Comparison of ENCODE assay signal across 29 cellular contexts in the genomic region with DNA sequence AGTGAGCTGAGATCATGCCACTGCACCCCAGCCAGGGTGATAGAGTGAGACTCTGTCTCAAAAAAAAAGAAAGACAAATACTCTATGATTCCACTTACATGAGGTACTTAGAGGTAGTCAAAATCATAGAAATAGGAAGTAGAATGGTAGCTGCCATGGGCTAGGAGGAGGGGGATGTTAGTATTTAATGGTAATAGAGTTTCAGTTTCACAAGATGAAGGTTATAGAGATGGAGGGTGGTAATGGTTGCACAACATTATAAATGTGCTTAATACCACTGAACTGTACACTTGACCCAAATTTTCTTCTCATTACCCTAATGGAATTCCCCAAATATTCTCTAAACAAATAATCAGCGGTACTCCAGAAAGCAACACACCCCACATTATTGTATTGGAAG. TPM values are rescaled to one million over a fixed set of nuclear protein-coding genes. Genes with fewer than 3 reads are reported as not detected.
DNase-seq lines count a peak whose midpoint lies in the region; ATAC-seq, FAIRE-seq and TF ChIP-seq lines count a peak whose summit lies in the region.
"Had no signal": no experiment of that assay in that cellular context is flagged by ENCODE, and none has a peak within 500 bp of the region (broad histone marks: within the 10 kb centered on the region; RNA-seq: fewer than 3 reads in every experiment).

No MANE protein-coding gene starts in this region.

- no peak overlapping the region for H2AFZ ChIP-seq in K562 (ENCODE audit: low read depth, low read length)

- FAIRE-seq in K562 (lab: Jason Lieb, UNC): no peak
- FAIRE-seq: islet of Langerhans had no signal

- no peak for TF ChIP-seq POLR2A in K562 (conservative IDR thresholded peaks at IDR 0.05)

- TF ChIP-seq EP300 in K562 (IDR thresholded peaks at IDR 0.05; ENCODE audit: low read length): no peak

- H3K27me3 ChIP-seq in K562 (ENCODE audit: control insufficient read depth in 2 of 2, insufficient read depth in 2 of 2, low read length in 2 of 2): no peaks in the 10 kb centered on the region
- H3K27me3 ChIP-seq: BE2C, gastroesophageal sphincter, MG63, vagina had no signal

- intact Hi-C loops in K562 (cut with micrococcal nuclease): no loop called here

- H3K9me3 Mint-ChIP-seq in activated naive CD8-positive, alpha-beta T cell treated with anti-CD3 and anti-CD28 coated beads, Interleukin-2, amount 50 U/mL, for 24 hours: peaks cover 8% of the 10 kb centered on the region
- no peaks in the 10 kb centered on the region for H3K9me3 Mint-ChIP-seq in activated naive CD8-positive, alpha-beta T cell treated with anti-CD3 and anti-CD28 coated beads for 36 hours
- H3K9me3 Mint-ChIP-seq: stimulated activated naive CD8-positive, alpha-beta T cell treated with anti-CD3 and anti-CD28 coated beads, Interleukin-15, amount 100 ng/mL, for 72 hours had no signal

- in situ Hi-C loops in K562 (cut with MboI): no loop called here

- peaks cover 85% of the 10 kb centered on the region for H3K36me3 ChIP-seq in K562 (ENCODE audit: control insufficient read depth, insufficient read depth, low read length)

- BruUV-seq in K562 (replicated peaks; lab: Mats Ljungman, UMichigan): TSS peak; percentile 11

- POLR2A ChIA-PET in K562 (lab: Yijun Ruan, JAX): interaction anchor here (0.6 to 1.5 kb wide), 2 partner anchors 16 to 69 kb away, joined by 3 read pairs; no protein-coding TSS in a partner anchor

- H3K4me3 Mint-ChIP-seq in activated naive CD8-positive, alpha-beta T cell treated with anti-CD3 and anti-CD28 coated beads, Interleukin-2, amount 50 U/mL, for 24 hours: no peak overlapping the region
- no peak overlapping the region for H3K4me3 Mint-ChIP-seq in activated naive CD8-positive, alpha-beta T cell treated with anti-CD3 and anti-CD28 coated beads for 36 hours
- H3K4me3 Mint-ChIP-seq: activated CD4-positive, alpha-beta memory T cell treated with anti-CD3 and anti-CD28 coated beads for 36 hours; brain; mesothelial cell of epicardium; stimulated activated naive CD8-positive, alpha-beta T cell treated with anti-CD3 and anti-CD28 coated beads, Interleukin-15, amount 100 ng/mL, for 72 hours had no signal

- H3K4me1 Mint-ChIP-seq in activated naive CD8-positive, alpha-beta T cell treated with anti-CD3 and anti-CD28 coated beads, Interleukin-2, amount 50 U/mL, for 24 hours: peaks cover 5% of the 10 kb centered on the region
- H3K4me1 Mint-ChIP-seq in activated naive CD8-positive, alpha-beta T cell treated with anti-CD3 and anti-CD28 coated beads for 36 hours: peaks cover 10% of the 10 kb centered on the region
- H3K4me1 Mint-ChIP-seq: brain had no signal

- peaks cover 38% of the 10 kb centered on the region for H3K79me2 ChIP-seq in K562 (ENCODE audit: control insufficient read depth, insufficient read depth, low read length)

- TF ChIP-seq RAD21 in K562 (CRISPR knock-in tag; conservative IDR thresholded peaks at IDR 0.05 in 1 of 2, IDR thresholded peaks at IDR 0.05 in 1 of 2): no peak

- peak overlapping the region; percentile 13 for H3K27ac Mint-ChIP-seq in activated naive CD8-positive, alpha-beta T cell treated with anti-CD3 and anti-CD28 coated beads, Interleukin-2, amount 50 U/mL, for 24 hours
- no peak overlapping the region for H3K27ac Mint-ChIP-seq in activated naive CD8-positive, alpha-beta T cell treated with anti-CD3 and anti-CD28 coated beads for 36 hours
- H3K27ac Mint-ChIP-seq: activated CD4-positive, alpha-beta memory T cell treated with anti-CD3 and anti-CD28 coated beads for 36 hours; mesothelial cell of epicardium; stimulated activated naive CD8-positive, alpha-beta T cell treated with anti-CD3 and anti-CD28 coated beads, Interleukin-15, amount 100 ng/mL, for 72 hours had no signal

- H3K9ac ChIP-seq in K562 (ENCODE audit: insufficient read depth in 1 of 2, low read depth in 2 of 2, low read length in 2 of 2): no peak overlapping the region

- peaks cover 44% of the 10 kb centered on the region for H3K36me3 Mint-ChIP-seq in activated naive CD8-positive, alpha-beta T cell treated with anti-CD3 and anti-CD28 coated beads, Interleukin-2, amount 50 U/mL, for 24 hours (ENCODE audit: low read depth)
- peaks cover 44% of the 10 kb centered on the region for H3K36me3 Mint-ChIP-seq in activated naive CD8-positive, alpha-beta T cell treated with anti-CD3 and anti-CD28 coated beads for 36 hours

- no peak for DNase-seq in activated naive CD8-positive, alpha-beta T cell treated with anti-CD3 and anti-CD28 coated beads, Interleukin-2, amount 50 U/mL, for 24 hours
- DNase-seq in activated naive CD8-positive, alpha-beta T cell treated with anti-CD3 and anti-CD28 coated beads for 36 hours: no peak
- DNase-seq in NOMO-1 (lab: John Stamatoyannopoulos, UW; ENCODE audit: unreplicated experiment in 2 of 2) (peak; percentile 20 to 57), K562 (ENCODE audit: extremely low read depth in 1 of 4, low spot score in 3 of 4) (no peak), A172 (ENCODE audit: low spot score) (no peak), D341Med (ENCODE audit: low spot score) (no peak)
- DNase-seq: activated CD4-positive, alpha-beta memory T cell treated with anti-CD3 and anti-CD28 coated beads for 36 hours; activated gamma-delta T cell; BE2C; cerebellar nuclear complex; DMS53; GDM1; KBM-7; left ventricle myocardium superior; MG63; naive thymus-derived CD4-positive, alpha-beta T cell; NCI-H187; NCI-H524; stimulated activated CD4-positive, alpha-beta T cell treated with anti-CD3 and anti-CD28 coated beads, Interleukin-15, amount 100 ng/mL, for 24 hours; stimulated activated naive CD8-positive, alpha-beta T cell treated with anti-CD3 and anti-CD28 coated beads, Interleukin-15, amount 100 ng/mL, for 72 hours; T-helper 1 cell had no signal

- no peak for ATAC-seq in activated naive CD8-positive, alpha-beta T cell treated with anti-CD3 and anti-CD28 coated beads, Interleukin-2, amount 50 U/mL, for 24 hours
- no peak for ATAC-seq in K562
- no peak for ATAC-seq in HG02852 (IDR thresholded peaks at IDR 0.05; ENCODE audit: unreplicated experiment)
- ATAC-seq in GM18867 (IDR thresholded peaks at IDR 0.05; ENCODE audit: unreplicated experiment): no peak
- ATAC-seq: gastroesophageal sphincter; HCT116; left ventricle myocardium superior; naive thymus-derived CD4-positive, alpha-beta T cell; stimulated activated naive CD8-positive, alpha-beta T cell treated with anti-CD3 and anti-CD28 coated beads, Interleukin-15, amount 100 ng/mL, for 72 hours had no signal

- H3K4me2 ChIP-seq in K562 (ENCODE audit: insufficient read depth, low read length): no peak overlapping the region

- H3K27me3 Mint-ChIP-seq in activated naive CD8-positive, alpha-beta T cell treated with anti-CD3 and anti-CD28 coated beads, Interleukin-2, amount 50 U/mL, for 24 hours: no peaks in the 10 kb centered on the region
- no peaks in the 10 kb centered on the region for H3K27me3 Mint-ChIP-seq in activated naive CD8-positive, alpha-beta T cell treated with anti-CD3 and anti-CD28 coated beads for 36 hours
- H3K27me3 Mint-ChIP-seq: activated CD4-positive, alpha-beta memory T cell treated with anti-CD3 and anti-CD28 coated beads for 36 hours; brain; naive thymus-derived CD4-positive, alpha-beta T cell; stimulated activated naive CD8-positive, alpha-beta T cell treated with anti-CD3 and anti-CD28 coated beads, Interleukin-15, amount 100 ng/mL, for 72 hours had no signal

- no peaks in the 10 kb centered on the region for H4K20me1 ChIP-seq in K562 (replicated peaks; ENCODE audit: control insufficient read depth, insufficient read depth, low read length)

- CTCF ChIA-PET in K562 (lab: Yijun Ruan, JAX; ENCODE audit: low intra/inter-chr PET ratio): no interaction called here

- WGBS in K562 (ENCODE audit: insufficient coverage, low coverage, missing lambda C conversion rate): 94% methylated on average over 1 of the region's 1 CpG

- 0 out of 2 replicates have a peak, but pooled peaks cover 2% of the 10 kb centered on the region for H3K9me3 ChIP-seq in K562 (replicated peaks; ENCODE audit: control insufficient read depth, insufficient read depth, low read depth, low read length)
- H3K9me3 ChIP-seq: BE2C, gastroesophageal sphincter, MG63, vagina had no signal

- H3K4me3 ChIP-seq in K562: no peak overlapping the region
- H3K4me3 ChIP-seq: gastroesophageal sphincter, MG63, vagina had no signal

- peaks cover 0 to 9% of the 10 kb centered on the region in 2 experiments; a peak in 2 of 5 replicates for H3K4me1 ChIP-seq in K562 (replicated peaks in 1 of 2; ENCODE audit: control insufficient read depth in 2 of 2, insufficient read depth in 2 of 2, low read length in 2 of 2)
- H3K4me1 ChIP-seq: BE2C had no signal

- H3K9me1 ChIP-seq in K562 (ENCODE audit: control insufficient read depth, insufficient read depth, low read length): no peaks in the 10 kb centered on the region

- H3K27ac ChIP-seq in K562 (ENCODE audit: extremely low read depth, low read depth, low read length): no peak overlapping the region
- H3K27ac ChIP-seq: gastroesophageal sphincter, vagina had no signal

- no peak for TF ChIP-seq CTCF in K562 (IDR thresholded peaks at IDR 0.05 in 2 of 3, conservative IDR thresholded peaks at IDR 0.05 in 1 of 3; ENCODE audit: insufficient read depth in 2 of 3, low read depth in 1 of 3, low read length in 3 of 3)

RNA-seq across cellular contexts. Expression of a gene that starts 12.8 kb away (rescaled TPM):
- total RNA-seq in activated naive CD8-positive, alpha-beta T cell treated with anti-CD3 and anti-CD28 coated beads for 36 hours: 10 to 100 TPM; 50.4 to 50.8 TPM
- total RNA-seq in K562 (2011; cell fraction: chromatin; rRNA removed; ENCODE audit: low replicate concordance): 135 and 205 TPM in 2 replicates
- total RNA-seq in K562 (2011; cell fraction: nucleolus; rRNA removed): 72.0 and 79.1 TPM in 2 replicates
- total RNA-seq in K562 (2011; cell fraction: nucleoplasm; rRNA removed): 103 and 112 TPM in 2 replicates
- total RNA-seq in K562 (2014; rRNA removed) (94.5 and 101 TPM in 2 replicates), K562 (2014; rRNA removed; fragmentation: Illumina TruSeq; extraction: Trizol) (184 and 199 TPM in 2 replicates), K562 (2015; rRNA removed; fragmentation: Illumina TruSeq; extraction: Trizol) (141 and 149 TPM in 2 replicates), K562 (2021) (124 and 127 TPM in 2 replicates)
- polyA plus RNA-seq in K562 (2011; rRNA removed) (119 and 161 TPM in 2 replicates), K562 (2014; fragmentation: Illumina TruSeq; extraction: Trizol) (128 and 148 TPM in 2 replicates), K562 (2014; fragmentation: Nextera tagmentation; extraction: Ambion mirVana) (100 to 1,000 TPM; 393 to 523 TPM), K562 (2014; rRNA removed) (118 and 121 TPM in 2 replicates)
- polyA plus RNA-seq in K562 (2011; cell fraction: cytosol; rRNA removed): 52.0 and 80.5 TPM in 2 replicates
- polyA plus RNA-seq in K562 (2011; cell fraction: nucleus; rRNA removed): 26.0 and 39.6 TPM in 2 replicates
- polyA plus RNA-seq in K562 (2012): 57.6 and 118 TPM in 2 replicates
- 217 and 243 TPM in 2 replicates for polyA minus RNA-seq in K562 (2011; rRNA and poly(A)+ RNA removed)
- 41.9 and 56.7 TPM in 2 replicates for polyA minus RNA-seq in K562 (2011; cell fraction: cytosol; rRNA and poly(A)+ RNA removed)
- polyA minus RNA-seq in K562 (2011; cell fraction: nucleus; rRNA and poly(A)+ RNA removed): 64.4 and 88.5 TPM in 2 replicates
- 44.8 and 56.7 TPM in 2 replicates for total RNA-seq in A172 (2014; rRNA removed; shearing (Covaris generic))

RNA-seq across cellular contexts. Expression of a gene that starts 37.5 kb away (rescaled TPM):
- 10 to 100 TPM; 23.4 to 23.5 TPM for total RNA-seq in activated naive CD8-positive, alpha-beta T cell treated with anti-CD3 and anti-CD28 coated beads for 36 hours
- total RNA-seq in K562 (2011; cell fraction: chromatin; rRNA removed; ENCODE audit: low replicate concordance): 71.0 and 140 TPM in 2 replicates
- 70.4 and 73.5 TPM in 2 replicates for total RNA-seq in K562 (2011; cell fraction: nucleolus; rRNA removed)
- 74.3 and 95.3 TPM in 2 replicates for total RNA-seq in K562 (2011; cell fraction: nucleoplasm; rRNA removed)
- total RNA-seq in K562 (2014; rRNA removed): 18.9 and 24.5 TPM in 2 replicates
- total RNA-seq in K562 (2014; rRNA removed; fragmentation: Illumina TruSeq; extraction: Trizol): 12.4 and 15.0 TPM in 2 replicates
- total RNA-seq in K562 (2015; rRNA removed; fragmentation: Illumina TruSeq; extraction: Trizol): 15.3 and 16.9 TPM in 2 replicates
- total RNA-seq in K562 (2021): 50.7 and 50.8 TPM in 2 replicates
- polyA plus RNA-seq in K562 (2011; rRNA removed): 37.8 and 45.2 TPM in 2 replicates
- 50.2 and 64.7 TPM in 2 replicates for polyA plus RNA-seq in K562 (2011; cell fraction: cytosol; rRNA removed)
- 125 TPM in 2 replicates for polyA plus RNA-seq in K562 (2011; cell fraction: nucleus; rRNA removed)
- 41.1 and 54.2 TPM in 2 replicates for polyA plus RNA-seq in K562 (2012)
- 42.2 and 43.9 TPM in 2 replicates for polyA plus RNA-seq in K562 (2014; fragmentation: Illumina TruSeq; extraction: Trizol)
- 1 to 10 TPM; 6.3 to 9.8 TPM for polyA plus RNA-seq in K562 (2014; fragmentation: Nextera tagmentation; extraction: Ambion mirVana)
- 32.4 and 42.2 TPM in 2 replicates for polyA plus RNA-seq in K562 (2014; rRNA removed)
- 50.3 and 71.9 TPM in 2 replicates for polyA minus RNA-seq in K562 (2011; rRNA and poly(A)+ RNA removed)
- 28.9 and 35.3 TPM in 2 replicates for polyA minus RNA-seq in K562 (2011; cell fraction: cytosol; rRNA and poly(A)+ RNA removed)
- polyA minus RNA-seq in K562 (2011; cell fraction: nucleus; rRNA and poly(A)+ RNA removed): 21.5 and 27.9 TPM in 2 replicates
- total RNA-seq in A172 (2014; rRNA removed; shearing (Covaris generic)): 20.5 and 28.4 TPM in 2 replicates

RNA-seq across cellular contexts. Expression of a gene that starts 38.4 kb away (rescaled TPM):
- 100 to 1,000 TPM; 158 to 164 TPM for total RNA-seq in activated naive CD8-positive, alpha-beta T cell treated with anti-CD3 and anti-CD28 coated beads for 36 hours
- 626 and 1,262 TPM in 2 replicates for total RNA-seq in K562 (2011; cell fraction: chromatin; rRNA removed; ENCODE audit: low replicate concordance)
- 1,054 and 1,087 TPM in 2 replicates for total RNA-seq in K562 (2011; cell fraction: nucleolus; rRNA removed)
- total RNA-seq in K562 (2011; cell fraction: nucleoplasm; rRNA removed): 885 and 908 TPM in 2 replicates
- 781 and 785 TPM in 2 replicates for total RNA-seq in K562 (2014; rRNA removed)
- 415 and 533 TPM in 2 replicates for total RNA-seq in K562 (2014; rRNA removed; fragmentation: Illumina TruSeq; extraction: Trizol)
- 534 and 555 TPM in 2 replicates for total RNA-seq in K562 (2015; rRNA removed; fragmentation: Illumina TruSeq; extraction: Trizol)
- total RNA-seq in K562 (2021): 636 and 644 TPM in 2 replicates
- polyA plus RNA-seq in K562 (2011; rRNA removed): 1,018 and 1,100 TPM in 2 replicates
- 1,522 and 2,076 TPM in 2 replicates for polyA plus RNA-seq in K562 (2011; cell fraction: cytosol; rRNA removed)
- polyA plus RNA-seq in K562 (2011; cell fraction: nucleus; rRNA removed): 2,252 and 2,347 TPM in 2 replicates
- polyA plus RNA-seq in K562 (2012): 601 and 622 TPM in 2 replicates
- 977 and 1,110 TPM in 2 replicates for polyA plus RNA-seq in K562 (2014; fragmentation: Illumina TruSeq; extraction: Trizol)
- 1,000 to 10,000 TPM; 2,545 to 2,933 TPM for polyA plus RNA-seq in K562 (2014; fragmentation: Nextera tagmentation; extraction: Ambion mirVana)
- 1,156 and 1,201 TPM in 2 replicates for polyA plus RNA-seq in K562 (2014; rRNA removed)
- 505 and 658 TPM in 2 replicates for polyA minus RNA-seq in K562 (2011; rRNA and poly(A)+ RNA removed)
- polyA minus RNA-seq in K562 (2011; cell fraction: cytosol; rRNA and poly(A)+ RNA removed): 286 and 319 TPM in 2 replicates
- 356 and 526 TPM in 2 replicates for polyA minus RNA-seq in K562 (2011; cell fraction: nucleus; rRNA and poly(A)+ RNA removed)
- 121 and 123 TPM in 2 replicates for total RNA-seq in A172 (2014; rRNA removed; shearing (Covaris generic))

Comparison
In these comparisons a context has a peak if more than half of its experiments do, and no peak if none do; other contexts are left out.
1. DNase-seq: peak in NOMO-1 (2 of 2); none in activated naive CD8-positive, alpha-beta T cell treated with anti-CD3 and anti-CD28 coated beads, Interleukin-2, amount 50 U/mL, for 24 hours (single experiment), activated naive CD8-positive, alpha-beta T cell treated with anti-CD3 and anti-CD28 coated beads for 36 hours (single experiment), K562 (0 of 4), A172 (single experiment) and D341Med (single experiment).